17 cellular contexts compared by ENCODE assay signal in genomic region chr10:12785338-12785934, GRCh38.
A peak's percentile ranks its signal among the peaks of the same experiment; 100 is the strongest.
DNase-seq lines count a peak whose midpoint lies in the region; ATAC-seq and TF ChIP-seq lines count a peak whose summit lies in the region.
"Had no signal": no experiment of that assay in that cellular context is flagged by ENCODE, and none has a peak within 500 bp of the region (broad histone marks: within the 10 kb centered on the region; RNA-seq: fewer than 3 reads in every experiment).

No MANE protein-coding gene starts in this region.

- H3K36me3 ChIP-seq in PC-3 (ENCODE audit: low read depth, low read length) (no peaks in the 10 kb centered on the region), endodermal cell (ENCODE audit: control insufficient read depth, insufficient read depth, low read length) (no peaks in the 10 kb centered on the region), ascending aorta (no peaks in the 10 kb centered on the region)
- H3K36me3 ChIP-seq: Peyer's patch had no signal

- H2AFZ ChIP-seq in PC-3 (ENCODE audit: low read length), result no peak overlapping the region

- no peaks in the 10 kb centered on the region for H3K79me2 ChIP-seq in PC-3 (ENCODE audit: low read length)

- no peaks in the 10 kb centered on the region for H3K9me2 ChIP-seq in PC-3 (replicated peaks; ENCODE audit: low read length)

- H3K4me3 Mint-ChIP-seq in endodermal cell, result no peak overlapping the region
- peak overlapping the region in 1 of 3 experiments; percentile 15 for H3K4me3 Mint-ChIP-seq in nephron
- no peak overlapping the region for H3K4me3 Mint-ChIP-seq in activated CD4-positive, alpha-beta memory T cell treated with anti-CD3 and anti-CD28 coated beads, Interleukin-2, amount 10 ng/mL, durations not matched to agents 7 days and 5 days
- H3K4me3 Mint-ChIP-seq in naive thymus-derived CD8-positive, alpha-beta T cell, result no peak overlapping the region
- H3K4me3 Mint-ChIP-seq: B cell; CD8-positive, alpha-beta T cell had no signal

- TF ChIP-seq CTCF in PC-3 (conservative IDR thresholded peaks at IDR 0.05; ENCODE audit: low read depth, low read length) (no peak), endodermal cell (conservative IDR thresholded peaks at IDR 0.05) (no peak), nephron (IDR thresholded peaks at IDR 0.05; ENCODE audit: unreplicated experiment in 3 of 3) (no peak), ascending aorta (IDR thresholded peaks at IDR 0.05) (no peak)

- no peak overlapping the region for H3K4me3 ChIP-seq in PC-3 (ENCODE audit: low read length)
- no peak overlapping the region for H3K4me3 ChIP-seq in endodermal cell (ENCODE audit: low read length)
- H3K4me3 ChIP-seq in ascending aorta, result no peak overlapping the region
- H3K4me3 ChIP-seq: Peyer's patch had no signal

- H3K27ac ChIP-seq in PC-3 (ENCODE audit: low read length) (no peak overlapping the region), endodermal cell (ENCODE audit: low read depth, low read length) (peak overlapping the region; percentile 60), temporal lobe (ENCODE audit: low read depth, low read length) (peak overlapping the region; percentile 61), ascending aorta (no peak overlapping the region)
- H3K27ac ChIP-seq: Peyer's patch had no signal

- H3K27me3 Mint-ChIP-seq in endodermal cell (ENCODE audit: insufficient read depth) (no peaks in the 10 kb centered on the region), nephron (ENCODE audit: low read depth) (peaks cover 3% of the 10 kb centered on the region)
- no peaks in the 10 kb centered on the region for H3K27me3 Mint-ChIP-seq in activated CD4-positive, alpha-beta memory T cell treated with anti-CD3 and anti-CD28 coated beads, Interleukin-2, amount 10 ng/mL, durations not matched to agents 7 days and 5 days
- H3K27me3 Mint-ChIP-seq in naive thymus-derived CD8-positive, alpha-beta T cell, result no peaks in the 10 kb centered on the region
- H3K27me3 Mint-ChIP-seq: B cell had no signal

- H3K36me3 Mint-ChIP-seq in endodermal cell (ENCODE audit: low read depth) (no peaks in the 10 kb centered on the region), nephron (ENCODE audit: low read depth) (peaks cover 6% of the 10 kb centered on the region)
- H3K36me3 Mint-ChIP-seq in activated CD4-positive, alpha-beta memory T cell treated with anti-CD3 and anti-CD28 coated beads, Interleukin-2, amount 10 ng/mL, durations not matched to agents 7 days and 5 days (ENCODE audit: low read depth), result no peaks in the 10 kb centered on the region
- H3K36me3 Mint-ChIP-seq in naive thymus-derived CD8-positive, alpha-beta T cell, result peaks cover 0 to 26% (median 18%) of the 10 kb centered on the region in 3 donors

- intact Hi-C loops in PC-3 (cut with micrococcal nuclease), result no loop called here
- intact Hi-C loops in ascending aorta (cut with DNase I), result no loop called here

- H3K4me1 Mint-ChIP-seq in endodermal cell (no peaks in the 10 kb centered on the region), nephron (peaks cover 47% of the 10 kb centered on the region)
- peaks cover 8% of the 10 kb centered on the region for H3K4me1 Mint-ChIP-seq in activated CD4-positive, alpha-beta memory T cell treated with anti-CD3 and anti-CD28 coated beads, Interleukin-2, amount 10 ng/mL, durations not matched to agents 7 days and 5 days
- H3K4me1 Mint-ChIP-seq in naive thymus-derived CD8-positive, alpha-beta T cell, result peaks cover 0 to 6% (median 3%) of the 10 kb centered on the region in 4 donors

- H4K20me1 ChIP-seq in PC-3 (ENCODE audit: low read length), result no peaks in the 10 kb centered on the region

- DNase-seq in PC-3 (peak; percentile 22), endodermal cell (no peak), HuH-7.5 (ENCODE audit: low spot score) (no peak), ascending aorta (ENCODE audit: low spot score in 2 of 2) (no peak)
- DNase-seq in activated CD4-positive, alpha-beta memory T cell treated with anti-CD3 and anti-CD28 coated beads, Interleukin-2, amount 10 ng/mL, durations not matched to agents 7 days and 5 days, result no peak
- no peak for DNase-seq in naive thymus-derived CD8-positive, alpha-beta T cell
- DNase-seq: CD8-positive, alpha-beta T cell; H7; Karpas-422; NCI-H2029; NCI-H2171 treated with DMSO at 0.1 percent for 48 hours; Peyer's patch; Right ventricle myocardium superior had no signal

- CTCF ChIA-PET in PC-3 (lab: Charles Lee), result no interaction called here
- CTCF ChIA-PET in activated CD4-positive, alpha-beta memory T cell treated with anti-CD3 and anti-CD28 coated beads, Interleukin-2, amount 10 ng/mL, durations not matched to agents 7 days and 5 days (lab: Charles Lee), result no interaction called here

- H3K9me3 Mint-ChIP-seq in endodermal cell (no peaks in the 10 kb centered on the region), nephron (no peaks in the 10 kb centered on the region)
- H3K9me3 Mint-ChIP-seq in activated CD4-positive, alpha-beta memory T cell treated with anti-CD3 and anti-CD28 coated beads, Interleukin-2, amount 10 ng/mL, durations not matched to agents 7 days and 5 days, result no peaks in the 10 kb centered on the region
- H3K9me3 Mint-ChIP-seq in naive thymus-derived CD8-positive, alpha-beta T cell, result no peaks in the 10 kb centered on the region
- H3K9me3 Mint-ChIP-seq: CD8-positive, alpha-beta T cell had no signal

- H3K9ac ChIP-seq in PC-3 (ENCODE audit: low read length), result no peak overlapping the region
- no peak overlapping the region for H3K9ac ChIP-seq in endodermal cell (ENCODE audit: extremely low read depth, low read length, poor library complexity, severe bottlenecking)

- WGBS in endodermal cell (ENCODE audit: insufficient coverage in 1 of 2, insufficient read length in 1 of 2), 2 experiments, result 86% methylated on average over 15 to 16 of the region's 16 CpGs

- H3K4me1 ChIP-seq in PC-3 (ENCODE audit: insufficient read depth, low read length) (no peaks in the 10 kb centered on the region), endodermal cell (ENCODE audit: control insufficient read depth, insufficient read depth, low read length) (no peaks in the 10 kb centered on the region), ascending aorta (no peaks in the 10 kb centered on the region)
- H3K4me1 ChIP-seq: Peyer's patch had no signal

- H3K27ac Mint-ChIP-seq in endodermal cell (no peak overlapping the region), nephron (peak overlapping the region; percentile 28 to 88 (median 61))
- no peak overlapping the region for H3K27ac Mint-ChIP-seq in activated CD4-positive, alpha-beta memory T cell treated with anti-CD3 and anti-CD28 coated beads, Interleukin-2, amount 10 ng/mL, durations not matched to agents 7 days and 5 days
- H3K27ac Mint-ChIP-seq in naive thymus-derived CD8-positive, alpha-beta T cell, result no peak overlapping the region
- H3K27ac Mint-ChIP-seq: B cell; CD8-positive, alpha-beta T cell had no signal

- no peak for ATAC-seq in PC-3
- no peak for ATAC-seq in naive thymus-derived CD8-positive, alpha-beta T cell
- ATAC-seq: CD8-positive, alpha-beta T cell; HepG2 had no signal

- H3K4me2 ChIP-seq in PC-3 (ENCODE audit: low read length), result no peak overlapping the region

- POLR2A ChIA-PET in PC-3 (lab: Charles Lee; ENCODE audit: unreplicated experiment), result no interaction called here
- POLR2A ChIA-PET in activated CD4-positive, alpha-beta memory T cell treated with anti-CD3 and anti-CD28 coated beads, Interleukin-2, amount 10 ng/mL, durations not matched to agents 7 days and 5 days (lab: Charles Lee), result no interaction called here
- POLR2A ChIA-PET in naive thymus-derived CD8-positive, alpha-beta T cell (lab: Charles Lee), result no interaction called here

- H3F3A ChIP-seq in PC-3 (ENCODE audit: low read length, unreplicated experiment), result no peaks in the 10 kb centered on the region

- BruUV-seq in PC-3 (replicated peaks; lab: Mats Ljungman, UMichigan), result no TSS peak

- H3K9me3 ChIP-seq in PC-3 (ENCODE audit: low read length) (no peaks in the 10 kb centered on the region), endodermal cell (ENCODE audit: control insufficient read depth, low read length) (no peaks in the 10 kb centered on the region), ascending aorta (no peaks in the 10 kb centered on the region)
- H3K9me3 ChIP-seq: Peyer's patch had no signal

- no peaks in the 10 kb centered on the region for H3K27me3 ChIP-seq in PC-3 (ENCODE audit: low read length)
- H3K27me3 ChIP-seq in endodermal cell (ENCODE audit: control insufficient read depth, insufficient read depth, low read length, poor library complexity, severe bottlenecking), result no peaks in the 10 kb centered on the region
- no peaks in the 10 kb centered on the region for H3K27me3 ChIP-seq in ascending aorta
- H3K27me3 ChIP-seq: Peyer's patch had no signal

Comparison
In these comparisons a context has a peak if more than half of its experiments do, and no peak if none do; other contexts are left out.
1. H3K27ac ChIP-seq: peak in endodermal cell (single experiment) and temporal lobe (single experiment); none in PC-3 (single experiment) and ascending aorta (0 of 2).
2. H3K27ac Mint-ChIP-seq: peak in nephron (3 of 3); none in endodermal cell (single experiment), activated CD4-positive, alpha-beta memory T cell treated with anti-CD3 and anti-CD28 coated beads, Interleukin-2, amount 10 ng/mL, durations not matched to agents 7 days and 5 days (single experiment) and naive thymus-derived CD8-positive, alpha-beta T cell (0 of 10).